ENCODE assay signal across 18 cellular contexts in the genomic region with DNA sequence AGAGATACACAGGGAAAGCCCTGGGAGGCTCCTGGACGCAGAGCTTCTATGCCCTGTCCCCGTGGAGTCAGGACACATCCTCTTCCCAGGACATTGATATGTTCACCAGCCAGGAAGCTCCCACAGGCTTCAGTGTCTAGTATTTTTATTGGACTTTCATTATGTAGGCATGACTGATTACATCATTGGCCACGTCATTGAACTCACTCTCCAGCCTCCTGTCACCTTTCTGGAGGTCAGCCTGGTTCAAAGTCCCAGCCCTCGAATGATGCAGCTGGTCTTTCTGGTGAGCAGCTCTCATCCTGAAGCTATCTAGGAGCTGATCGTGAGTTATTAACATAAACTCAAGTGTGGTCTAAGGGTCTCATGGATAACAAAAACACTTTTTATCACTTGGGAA.
"Had no signal": no experiment of that assay in that cellular context is flagged by ENCODE, and none has a peak within 500 bp of the region (broad histone marks: within the 10 kb centered on the region; RNA-seq: fewer than 3 reads in every experiment).

No MANE protein-coding gene starts in this region.

- H3K9me3 ChIP-seq: adrenal gland, ovary, thyroid gland, uterus had no signal

- DNase-seq: activated CD4-positive, alpha-beta T cell treated with anti-CD3 and anti-CD28 coated beads, Interleukin-2, amount 10 ng/mL, durations not matched to agents 7 days and 5 days; activated CD4-positive, CD25-positive, alpha-beta regulatory T cell; activated CD8-positive, alpha-beta memory T cell treated with anti-CD3 and anti-CD28 coated beads for 24 hours; activated naive CD4-positive, alpha-beta T cell treated with anti-CD3 and anti-CD28 coated beads, Interleukin-2, amount 50 U/mL, for 16 hours; activated T-cell treated with anti-CD3 and anti-CD28 coated beads for 4 hours; adrenal gland; dermis blood vessel endothelial cell; foreskin melanocyte; head of caudate nucleus; islet precursor cell; ovary; T-helper 17 cell; thyroid gland; uterus had no signal

- FAIRE-seq: TTC549 had no signal

- H3K4me1 ChIP-seq: adrenal gland, neural progenitor cell, thyroid gland, uterus had no signal

- H3K36me3 ChIP-seq: adrenal gland, neural progenitor cell, ovary, thyroid gland, uterus had no signal

- ATAC-seq: esophagus mucosa, T-helper 17 cell had no signal

- H3K27me3 ChIP-seq: adrenal gland, neural progenitor cell, ovary, thyroid gland, uterus had no signal

- H3K4me2 ChIP-seq: neural progenitor cell, smooth muscle cell had no signal

- H3K9ac ChIP-seq: neural progenitor cell had no signal

- H2AFZ ChIP-seq: neural progenitor cell had no signal

- H3K4me3 ChIP-seq: adrenal gland, neural progenitor cell, ovary, smooth muscle cell, thyroid gland, uterus had no signal

- H3K27ac ChIP-seq: adrenal gland, neural progenitor cell, ovary, thyroid gland, uterus had no signal
